Comparison of ENCODE assay signal across 24 cellular contexts in the genomic region with DNA sequence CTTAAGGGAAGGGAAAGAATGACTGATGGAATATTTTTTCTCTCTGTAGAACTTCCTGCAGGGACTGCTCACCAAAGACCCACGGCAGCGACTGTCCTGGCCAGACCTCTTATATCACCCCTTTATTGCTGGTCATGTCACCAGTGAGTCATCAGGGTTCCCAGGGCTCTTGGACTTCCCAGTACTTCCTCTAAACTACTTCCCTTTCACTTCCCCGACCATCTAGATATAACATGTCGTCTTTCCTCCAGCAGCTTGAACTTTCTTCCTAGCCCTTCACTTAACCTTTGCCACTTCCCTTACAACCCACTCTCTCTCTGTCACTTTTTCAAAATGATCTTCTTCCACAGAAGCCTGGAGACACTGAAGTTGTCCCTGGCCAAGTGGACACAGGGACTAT. TPM values are rescaled to one million over a fixed set of nuclear protein-coding genes. Genes with fewer than 3 reads are reported as not detected.
DNase-seq lines count a peak whose midpoint lies in the region; ATAC-seq, FAIRE-seq and TF ChIP-seq lines count a peak whose summit lies in the region.
"Had no signal": no experiment of that assay in that cellular context is flagged by ENCODE, and none has a peak within 500 bp of the region (broad histone marks: within the 10 kb centered on the region; RNA-seq: fewer than 3 reads in every experiment).

No MANE protein-coding gene starts in this region.

- no peaks in the 10 kb centered on the region for H3K9me1 ChIP-seq in K562 (ENCODE audit: control insufficient read depth, insufficient read depth, low read length)

- FAIRE-seq in K562 (lab: Jason Lieb, UNC), result peak; percentile 75
- FAIRE-seq: GM19239 had no signal

- H3K36me3 Mint-ChIP-seq in activated naive CD4-positive, alpha-beta T cell treated with anti-CD3 and anti-CD28 coated beads, Interleukin-2, amount 50 U/mL, for 72 hours, result peaks cover 0 to 5% of the 10 kb centered on the region in 2 donors

- H3K4me1 ChIP-seq in K562 (replicated peaks in 1 of 2; ENCODE audit: control insufficient read depth in 2 of 2, insufficient read depth in 2 of 2, low read length in 2 of 2) (peaks cover 6 to 12% of the 10 kb centered on the region in 2 experiments; a peak in 3 of 5 replicates), upper lobe of left lung (no peaks in the 10 kb centered on the region)
- H3K4me1 ChIP-seq: parathyroid adenoma, thyroid gland had no signal

- POLR2A ChIA-PET in K562 (lab: Yijun Ruan, JAX), result interaction anchor here (0.9 kb wide), 1 partner anchor 20 kb away, joined by 3 read pairs; a partner anchor contains a TSS

- ATAC-seq in activated naive CD4-positive, alpha-beta T cell treated with anti-CD3 and anti-CD28 coated beads, Interleukin-2, amount 50 U/mL, for 72 hours, result no peak
- peak; percentile 77 for ATAC-seq in K562
- ATAC-seq in upper lobe of left lung (ENCODE audit: low FRiP score in 2 of 2), result peak; percentile 56 to 83
- ATAC-seq in HG03342 (IDR thresholded peaks at IDR 0.05; ENCODE audit: unreplicated experiment), result no peak
- ATAC-seq in HG03442 (IDR thresholded peaks at IDR 0.05; ENCODE audit: unreplicated experiment), result no peak
- ATAC-seq: activated CD8-positive, alpha-beta T cell treated with anti-CD3 and anti-CD28 coated beads, Interleukin-2, amount 10 ng/mL, durations not matched to agents 7 days and 5 days; SK-N-SH treated with all-trans-retinoic acid at 6 μM for 48 hours had no signal

- no peaks in the 10 kb centered on the region for H3K9me3 Mint-ChIP-seq in activated naive CD4-positive, alpha-beta T cell treated with anti-CD3 and anti-CD28 coated beads, Interleukin-2, amount 50 U/mL, for 72 hours

- TF ChIP-seq EP300 in K562 (IDR thresholded peaks at IDR 0.05; ENCODE audit: low read length) (no peak), upper lobe of left lung (IDR thresholded peaks at IDR 0.05) (no peak)

- peak overlapping the region; percentile 32; the same call in 2 of the 3 replicates for H3K27ac ChIP-seq in K562 (ENCODE audit: extremely low read depth, low read depth, low read length)
- no peak overlapping the region for H3K27ac ChIP-seq in upper lobe of left lung
- no peak overlapping the region for H3K27ac ChIP-seq in substantia nigra (ENCODE audit: low read depth, low read length, poor library complexity, severe bottlenecking)
- H3K27ac ChIP-seq: C4-2B, parathyroid adenoma, thyroid gland, WERI-Rb-1 had no signal

- peak overlapping the region; percentile 73 for H2AFZ ChIP-seq in K562 (ENCODE audit: low read depth, low read length)
- H2AFZ ChIP-seq: parathyroid adenoma had no signal

- H3K4me3 ChIP-seq in K562 (no peak overlapping the region), upper lobe of left lung (no peak overlapping the region)
- H3K4me3 ChIP-seq: smooth muscle cell, thyroid gland had no signal

- BruUV-seq in K562 (replicated peaks; lab: Mats Ljungman, UMichigan), result no TSS peak

- H3K27ac Mint-ChIP-seq in activated naive CD4-positive, alpha-beta T cell treated with anti-CD3 and anti-CD28 coated beads, Interleukin-2, amount 50 U/mL, for 72 hours, result peak overlapping the region; percentile 3 to 52
- H3K27ac Mint-ChIP-seq: activated CD8-positive, alpha-beta T cell treated with anti-CD3 and anti-CD28 coated beads, Interleukin-2, amount 10 ng/mL, durations not matched to agents 7 days and 5 days had no signal

- H3K36me3 ChIP-seq in K562 (ENCODE audit: control insufficient read depth, insufficient read depth, low read length), result no peaks in the 10 kb centered on the region
- H3K36me3 ChIP-seq in upper lobe of left lung, result peaks cover 0 to 41% (median 9%) of the 10 kb centered on the region in 4 donors

- 8% methylated on average over 4 of the region's 4 CpGs for WGBS in K562 (ENCODE audit: insufficient coverage, low coverage, missing lambda C conversion rate)
- WGBS in upper lobe of left lung, 2 donors, result 61 to 63% methylated on average over 4 of the region's 4 CpGs

- intact Hi-C loops in K562 (cut with micrococcal nuclease), result no loop called here

- no peaks in the 10 kb centered on the region for H3K9me3 ChIP-seq in K562 (replicated peaks; ENCODE audit: control insufficient read depth, insufficient read depth, low read depth, low read length)
- H3K9me3 ChIP-seq in upper lobe of left lung, result no peaks in the 10 kb centered on the region
- H3K9me3 ChIP-seq: thyroid gland had no signal

- CTCF ChIA-PET in K562 (lab: Yijun Ruan, JAX; ENCODE audit: low intra/inter-chr PET ratio), result no interaction called here

- no peaks in the 10 kb centered on the region for H3K79me2 ChIP-seq in K562 (ENCODE audit: control insufficient read depth, insufficient read depth, low read length)
- H3K79me2 ChIP-seq: parathyroid adenoma had no signal

- H4K20me1 ChIP-seq in K562 (replicated peaks; ENCODE audit: control insufficient read depth, insufficient read depth, low read length), result no peaks in the 10 kb centered on the region

- TF ChIP-seq RAD21 in K562 (CRISPR knock-in tag; conservative IDR thresholded peaks at IDR 0.05 in 1 of 2, IDR thresholded peaks at IDR 0.05 in 1 of 2), result no peak

- TF ChIP-seq POLR2A in K562 (conservative IDR thresholded peaks at IDR 0.05), result no peak
- no peak for TF ChIP-seq POLR2A in upper lobe of left lung (IDR thresholded peaks at IDR 0.05)

- H3K9ac ChIP-seq in K562 (ENCODE audit: insufficient read depth in 1 of 2, low read depth in 2 of 2, low read length in 2 of 2), result peak overlapping the region in 1 of 2 experiments; percentile 8; a peak in 1 of 4 replicates
- H3K9ac ChIP-seq: parathyroid adenoma had no signal

- peak overlapping the region; percentile 21; the same call in 1 of the 2 replicates for H3K4me2 ChIP-seq in K562 (ENCODE audit: insufficient read depth, low read length)
- H3K4me2 ChIP-seq: smooth muscle cell had no signal

- in situ Hi-C loops in K562 (cut with MboI), result no loop called here

- H3K27me3 ChIP-seq in K562 (ENCODE audit: control insufficient read depth in 2 of 2, insufficient read depth in 2 of 2, low read length in 2 of 2) (no peaks in the 10 kb centered on the region), upper lobe of left lung (no peaks in the 10 kb centered on the region)
- H3K27me3 ChIP-seq: thyroid gland had no signal

- DNase-seq in activated naive CD4-positive, alpha-beta T cell treated with anti-CD3 and anti-CD28 coated beads, Interleukin-2, amount 50 U/mL, for 72 hours (ENCODE audit: low spot score in 2 of 2), result no peak
- no peak for DNase-seq in activated naive CD4-positive, alpha-beta T cell treated with Interleukin-2 at 50 U/mL for 16 hours
- DNase-seq in NOMO-1 treated with DMSO at 0.1 percent for 48 hours (lab: John Stamatoyannopoulos, UW; ENCODE audit: unreplicated experiment) (peak; percentile 28), K562 (ENCODE audit: extremely low read depth in 1 of 4, low spot score in 3 of 4) (peak; percentile 24 to 61 (median 38)), upper lobe of left lung (peak in 1 of 2 donors; percentile 57), substantia nigra (lab: John Stamatoyannopoulos, UW) (no peak)
- DNase-seq: 8988T; activated CD8-positive, alpha-beta T cell treated with anti-CD3 and anti-CD28 coated beads, Interleukin-2, amount 10 ng/mL, durations not matched to agents 7 days and 5 days; cerebellar nuclear complex; DMS53; KG1; left cardiac atrium; NCI-H146; NCI-H345; NK-92 treated with Interleukin-12 subunit alpha and Interleukin-12 subunit beta, amount 100 ng/mL, for 24 hours; thyroid gland; WERI-Rb-1 had no signal

- TF ChIP-seq CTCF in K562 (IDR thresholded peaks at IDR 0.05 in 2 of 3, conservative IDR thresholded peaks at IDR 0.05 in 1 of 3; ENCODE audit: insufficient read depth in 2 of 3, low read depth in 1 of 3, low read length in 3 of 3), result no peak
- no peak for TF ChIP-seq CTCF in upper lobe of left lung (IDR thresholded peaks at IDR 0.05)

RNA-seq across cellular contexts. Expression of a gene that starts 7.2 kb away (rescaled TPM):
- 10 to 100 TPM; 16.5 to 22.5 TPM for total RNA-seq in activated naive CD4-positive, alpha-beta T cell treated with anti-CD3 and anti-CD28 coated beads, Interleukin-2, amount 50 U/mL, for 72 hours
- total RNA-seq in K562 (2011; cell fraction: chromatin; rRNA removed; ENCODE audit: low replicate concordance), result 93.3 and 145 TPM in 2 replicates
- 40.4 and 45.0 TPM in 2 replicates for total RNA-seq in K562 (2011; cell fraction: nucleolus; rRNA removed)
- 42.6 and 50.0 TPM in 2 replicates for total RNA-seq in K562 (2011; cell fraction: nucleoplasm; rRNA removed)
- total RNA-seq in K562 (2014; rRNA removed), result 3.8 and 5.2 TPM in 2 replicates
- total RNA-seq in K562 (2014; rRNA removed; fragmentation: Illumina TruSeq; extraction: Trizol), result 4.1 and 6.3 TPM in 2 replicates
- total RNA-seq in K562 (2015; rRNA removed; fragmentation: Illumina TruSeq; extraction: Trizol), result 4.1 and 4.5 TPM in 2 replicates
- total RNA-seq in K562 (2021), result 9.3 and 9.6 TPM in 2 replicates
- 12.4 and 22.4 TPM in 2 replicates for polyA plus RNA-seq in K562 (2011; rRNA removed)
- 9.2 and 11.0 TPM in 2 replicates for polyA plus RNA-seq in K562 (2011; cell fraction: cytosol; rRNA removed)
- polyA plus RNA-seq in K562 (2011; cell fraction: nucleus; rRNA removed), result 219 and 220 TPM in 2 replicates
- 5.5 and 8.3 TPM in 2 replicates for polyA plus RNA-seq in K562 (2012)
- 6.5 and 9.6 TPM in 2 replicates for polyA plus RNA-seq in K562 (2014; fragmentation: Illumina TruSeq; extraction: Trizol)
- polyA plus RNA-seq in K562 (2014; fragmentation: Nextera tagmentation; extraction: Ambion mirVana), result 1 to 10 TPM; 3.5 to 6.7 TPM
- 9.7 and 10.3 TPM in 2 replicates for polyA plus RNA-seq in K562 (2014; rRNA removed)
- 10.5 and 11.9 TPM in 2 replicates for polyA minus RNA-seq in K562 (2011; rRNA and poly(A)+ RNA removed)
- polyA minus RNA-seq in K562 (2011; cell fraction: cytosol; rRNA and poly(A)+ RNA removed), result 5.3 and 6.7 TPM in 2 replicates
- polyA minus RNA-seq in K562 (2011; cell fraction: nucleus; rRNA and poly(A)+ RNA removed), result 19.5 and 29.4 TPM in 2 replicates
- total RNA-seq in upper lobe of left lung, result 100 to 1,000 TPM in 1 of 6 donors, 10 to 100 TPM in 5; 21.3 to 153 (median 36.8) TPM

RNA-seq across cellular contexts. Expression of a gene that starts 7.3 kb away (rescaled TPM):
- 10 to 100 TPM; 12.3 to 22.9 TPM for total RNA-seq in activated naive CD4-positive, alpha-beta T cell treated with anti-CD3 and anti-CD28 coated beads, Interleukin-2, amount 50 U/mL, for 72 hours
- total RNA-seq in K562 (2011; cell fraction: chromatin; rRNA removed; ENCODE audit: low replicate concordance), result 12.4 and 31.3 TPM in 2 replicates
- total RNA-seq in K562 (2011; cell fraction: nucleolus; rRNA removed), result 21.2 and 25.3 TPM in 2 replicates
- total RNA-seq in K562 (2011; cell fraction: nucleoplasm; rRNA removed), result 14.1 and 22.4 TPM in 2 replicates
- total RNA-seq in K562 (2014; rRNA removed), result 17.0 and 30.0 TPM in 2 replicates
- 15.5 and 18.2 TPM in 2 replicates for total RNA-seq in K562 (2014; rRNA removed; fragmentation: Illumina TruSeq; extraction: Trizol)
- 15.3 and 24.6 TPM in 2 replicates for total RNA-seq in K562 (2015; rRNA removed; fragmentation: Illumina TruSeq; extraction: Trizol)
- total RNA-seq in K562 (2021), result 19.0 and 20.5 TPM in 2 replicates
- polyA plus RNA-seq in K562 (2011; rRNA removed), result 45.9 and 49.8 TPM in 2 replicates
- 24.3 and 40.6 TPM in 2 replicates for polyA plus RNA-seq in K562 (2011; cell fraction: cytosol; rRNA removed)
- 40.5 and 63.9 TPM in 2 replicates for polyA plus RNA-seq in K562 (2011; cell fraction: nucleus; rRNA removed)
- 16.7 and 22.6 TPM in 2 replicates for polyA plus RNA-seq in K562 (2012)
- 19.7 and 30.1 TPM in 2 replicates for polyA plus RNA-seq in K562 (2014; fragmentation: Illumina TruSeq; extraction: Trizol)
- polyA plus RNA-seq in K562 (2014; fragmentation: Nextera tagmentation; extraction: Ambion mirVana), result 1 to 10 TPM; 2.3 to 10.0 TPM
- polyA plus RNA-seq in K562 (2014; rRNA removed), result 26.5 and 26.6 TPM in 2 replicates
- 31.3 and 33.2 TPM in 2 replicates for polyA minus RNA-seq in K562 (2011; rRNA and poly(A)+ RNA removed)
- 6.3 and 21.5 TPM in 2 replicates for polyA minus RNA-seq in K562 (2011; cell fraction: cytosol; rRNA and poly(A)+ RNA removed)
- polyA minus RNA-seq in K562 (2011; cell fraction: nucleus; rRNA and poly(A)+ RNA removed), result 5.9 and 9.6 TPM in 2 replicates
- total RNA-seq in upper lobe of left lung, result 10 to 100 TPM in 5 of 6 donors, 1 to 10 TPM in 1; 7.3 to 25.7 (median 17.8) TPM

RNA-seq across cellular contexts. Expression of a gene that starts 19.6 kb away (rescaled TPM):
- 10 to 100 TPM; 15.8 to 71.9 TPM for total RNA-seq in activated naive CD4-positive, alpha-beta T cell treated with anti-CD3 and anti-CD28 coated beads, Interleukin-2, amount 50 U/mL, for 72 hours
- total RNA-seq in K562 (2011; cell fraction: chromatin; rRNA removed; ENCODE audit: low replicate concordance), result 85.6 and 126 TPM in 2 replicates
- total RNA-seq in K562 (2011; cell fraction: nucleolus; rRNA removed), result 75.8 and 79.0 TPM in 2 replicates
- total RNA-seq in K562 (2011; cell fraction: nucleoplasm; rRNA removed), result 81.7 and 82.7 TPM in 2 replicates
- 41.1 and 43.6 TPM in 2 replicates for total RNA-seq in K562 (2014; rRNA removed)
- 33.9 and 37.6 TPM in 2 replicates for total RNA-seq in K562 (2014; rRNA removed; fragmentation: Illumina TruSeq; extraction: Trizol)
- total RNA-seq in K562 (2015; rRNA removed; fragmentation: Illumina TruSeq; extraction: Trizol), result 43.8 and 46.9 TPM in 2 replicates
- 52.6 and 56.7 TPM in 2 replicates for total RNA-seq in K562 (2021)
- 55.1 and 56.7 TPM in 2 replicates for polyA plus RNA-seq in K562 (2011; rRNA removed)
- 69.3 and 108 TPM in 2 replicates for polyA plus RNA-seq in K562 (2011; cell fraction: cytosol; rRNA removed)
- 162 and 234 TPM in 2 replicates for polyA plus RNA-seq in K562 (2011; cell fraction: nucleus; rRNA removed)
- polyA plus RNA-seq in K562 (2012), result 40.2 and 56.5 TPM in 2 replicates
- 48.0 and 61.3 TPM in 2 replicates for polyA plus RNA-seq in K562 (2014; fragmentation: Illumina TruSeq; extraction: Trizol)
- polyA plus RNA-seq in K562 (2014; fragmentation: Nextera tagmentation; extraction: Ambion mirVana), result 100 to 1,000 TPM in 1 of 2 experiments, 10 to 100 TPM in 1; 83.2 to 103 TPM
- polyA plus RNA-seq in K562 (2014; rRNA removed), result 64.8 and 72.7 TPM in 2 replicates
- 31.4 and 41.5 TPM in 2 replicates for polyA minus RNA-seq in K562 (2011; rRNA and poly(A)+ RNA removed)
- 16.0 and 28.2 TPM in 2 replicates for polyA minus RNA-seq in K562 (2011; cell fraction: cytosol; rRNA and poly(A)+ RNA removed)
- 27.7 and 35.0 TPM in 2 replicates for polyA minus RNA-seq in K562 (2011; cell fraction: nucleus; rRNA and poly(A)+ RNA removed)
- total RNA-seq in upper lobe of left lung, result 100 to 1,000 TPM in 1 of 6 donors, 10 to 100 TPM in 5; 18.2 to 128 (median 32.2) TPM

RNA-seq across cellular contexts. Expression of a gene that starts 19.7 kb away (rescaled TPM):
- 10 to 100 TPM; 24.8 to 34.6 TPM for total RNA-seq in activated naive CD4-positive, alpha-beta T cell treated with anti-CD3 and anti-CD28 coated beads, Interleukin-2, amount 50 U/mL, for 72 hours
- total RNA-seq in K562 (2011; cell fraction: chromatin; rRNA removed; ENCODE audit: low replicate concordance), result 24.0 and 65.8 TPM in 2 replicates
- 35.1 and 47.0 TPM in 2 replicates for total RNA-seq in K562 (2011; cell fraction: nucleolus; rRNA removed)
- 30.9 and 31.5 TPM in 2 replicates for total RNA-seq in K562 (2011; cell fraction: nucleoplasm; rRNA removed)
- 8.1 and 13.8 TPM in 2 replicates for total RNA-seq in K562 (2014; rRNA removed)
- total RNA-seq in K562 (2014; rRNA removed; fragmentation: Illumina TruSeq; extraction: Trizol), result 4.0 and 4.1 TPM in 2 replicates
- total RNA-seq in K562 (2015; rRNA removed; fragmentation: Illumina TruSeq; extraction: Trizol), result 4.5 and 5.2 TPM in 2 replicates
- 25.4 and 26.1 TPM in 2 replicates for total RNA-seq in K562 (2021)
- polyA plus RNA-seq in K562 (2011; rRNA removed), result 2.4 and 4.2 TPM in 2 replicates
- 3.5 and 4.3 TPM in 2 replicates for polyA plus RNA-seq in K562 (2011; cell fraction: cytosol; rRNA removed)
- 12.9 and 32.2 TPM in 2 replicates for polyA plus RNA-seq in K562 (2011; cell fraction: nucleus; rRNA removed)
- 8.3 and 9.9 TPM in 2 replicates for polyA plus RNA-seq in K562 (2012)
- polyA plus RNA-seq in K562 (2014; fragmentation: Illumina TruSeq; extraction: Trizol), result 12.2 and 12.9 TPM in 2 replicates
- 1 to 10 TPM in 1 of 2 experiments, under 1 TPM in 1; 0.50 to 1.3 TPM for polyA plus RNA-seq in K562 (2014; fragmentation: Nextera tagmentation; extraction: Ambion mirVana)
- polyA plus RNA-seq in K562 (2014; rRNA removed), result 7.0 and 7.3 TPM in 2 replicates
- 6.0 and 6.3 TPM in 2 replicates for polyA minus RNA-seq in K562 (2011; rRNA and poly(A)+ RNA removed)
- polyA minus RNA-seq in K562 (2011; cell fraction: cytosol; rRNA and poly(A)+ RNA removed), result 9.3 and 9.6 TPM in 2 replicates
- 20.1 and 24.5 TPM in 2 replicates for polyA minus RNA-seq in K562 (2011; cell fraction: nucleus; rRNA and poly(A)+ RNA removed)
- total RNA-seq in upper lobe of left lung, result 10 to 100 TPM; 17.1 to 58.7 (median 24.6) TPM

RNA-seq across cellular contexts. Expression of a gene that starts 31.5 kb away (rescaled TPM):
- total RNA-seq in activated naive CD4-positive, alpha-beta T cell treated with anti-CD3 and anti-CD28 coated beads, Interleukin-2, amount 50 U/mL, for 72 hours, result 10 to 100 TPM; 28.2 to 42.2 TPM
- total RNA-seq in K562 (2011; cell fraction: chromatin; rRNA removed; ENCODE audit: low replicate concordance), result 112 and 166 TPM in 2 replicates
- 66.4 and 72.5 TPM in 2 replicates for total RNA-seq in K562 (2011; cell fraction: nucleolus; rRNA removed)
- 68.0 and 77.2 TPM in 2 replicates for total RNA-seq in K562 (2011; cell fraction: nucleoplasm; rRNA removed)
- total RNA-seq in K562 (2014; rRNA removed) (12.6 and 26.0 TPM in 2 replicates), K562 (2014; rRNA removed; fragmentation: Illumina TruSeq; extraction: Trizol) (19.6 and 21.5 TPM in 2 replicates), K562 (2015; rRNA removed; fragmentation: Illumina TruSeq; extraction: Trizol) (19.9 and 20.2 TPM in 2 replicates), K562 (2021) (46.3 and 53.2 TPM in 2 replicates), upper lobe of left lung (10 to 100 TPM; 21.1 to 46.1 (median 31.7) TPM)
- polyA plus RNA-seq in K562 (2011; rRNA removed) (41.4 and 49.7 TPM in 2 replicates), K562 (2014; fragmentation: Illumina TruSeq; extraction: Trizol) (56.8 and 67.5 TPM in 2 replicates), K562 (2014; fragmentation: Nextera tagmentation; extraction: Ambion mirVana) (10 to 100 TPM; 20.3 to 30.8 TPM), K562 (2014; rRNA removed) (24.5 and 35.3 TPM in 2 replicates)
- 34.6 and 41.2 TPM in 2 replicates for polyA plus RNA-seq in K562 (2011; cell fraction: cytosol; rRNA removed)
- 145 and 169 TPM in 2 replicates for polyA plus RNA-seq in K562 (2011; cell fraction: nucleus; rRNA removed)
- polyA plus RNA-seq in K562 (2012), result 26.2 and 40.2 TPM in 2 replicates
- 42.0 and 59.3 TPM in 2 replicates for polyA minus RNA-seq in K562 (2011; rRNA and poly(A)+ RNA removed)
- 21.1 and 24.5 TPM in 2 replicates for polyA minus RNA-seq in K562 (2011; cell fraction: cytosol; rRNA and poly(A)+ RNA removed)
- 40.5 and 51.9 TPM in 2 replicates for polyA minus RNA-seq in K562 (2011; cell fraction: nucleus; rRNA and poly(A)+ RNA removed)

Comparison
In these comparisons a context has a peak if more than half of its experiments do, and no peak if none do; other contexts are left out.
1. ATAC-seq: peak in K562 (single experiment) and upper lobe of left lung (2 of 2); none in activated naive CD4-positive, alpha-beta T cell treated with anti-CD3 and anti-CD28 coated beads, Interleukin-2, amount 50 U/mL, for 72 hours (0 of 2), HG03342 (single experiment) and HG03442 (single experiment).
2. DNase-seq: peak in NOMO-1 treated with DMSO at 0.1 percent for 48 hours (single experiment) and K562 (4 of 4); none in activated naive CD4-positive, alpha-beta T cell treated with anti-CD3 and anti-CD28 coated beads, Interleukin-2, amount 50 U/mL, for 72 hours (0 of 2), activated naive CD4-positive, alpha-beta T cell treated with Interleukin-2 at 50 U/mL for 16 hours (single experiment) and substantia nigra (0 of 49).